In genomic region chr2:222931659-222932058, GRCh38 we compare ENCODE assay signal across 15 cellular contexts.
"Had no signal": no experiment of that assay in that cellular context is flagged by ENCODE, and none has a peak within 500 bp of the region (broad histone marks: within the 10 kb centered on the region; RNA-seq: fewer than 3 reads in every experiment).

No MANE protein-coding gene starts in this region.

- H3K27ac ChIP-seq: heart left ventricle, pancreas, prostate gland, thoracic aorta had no signal

- H3K27ac Mint-ChIP-seq: stimulated activated naive B cell treated with anti-CD40 and anti-IgM and Interleukin-4, amounts not matched to agents 10 μg/mL and 1 μg/mL and 100 μg/mL, for 72 hours had no signal

- H3K4me3 Mint-ChIP-seq: naive thymus-derived CD4-positive, alpha-beta T cell; stimulated activated naive B cell treated with anti-CD40 and anti-IgM and Interleukin-4, amounts not matched to agents 10 μg/mL and 1 μg/mL and 100 μg/mL, for 72 hours; stimulated activated naive CD8-positive, alpha-beta T cell treated with anti-CD3 and anti-CD28 coated beads, Interleukin-15, amount 100 ng/mL, for 72 hours had no signal

- DNase-seq: foreskin melanocyte; heart left ventricle; hippocampal formation; mesendoderm; naive thymus-derived CD4-positive, alpha-beta T cell; pancreas; retina; stimulated activated CD4-positive, alpha-beta T cell treated with anti-CD3 and anti-CD28 coated beads, Interleukin-2, amount 100 ng/mL, for 24 hours; stimulated activated CD4-positive, alpha-beta T cell treated with anti-CD3 and anti-CD28 coated beads, Interleukin-4, amount 100 ng/mL, for 4 hours; stimulated activated naive B cell treated with anti-CD40 and anti-IgM and Interleukin-4, amounts not matched to agents 10 μg/mL and 1 μg/mL and 100 μg/mL, for 72 hours; stimulated activated naive CD8-positive, alpha-beta T cell treated with anti-CD3 and anti-CD28 coated beads, Interleukin-15, amount 100 ng/mL, for 72 hours; trophoblast cell had no signal

- H3K4me3 ChIP-seq: heart left ventricle, pancreas, prostate gland, thoracic aorta had no signal

- H3K9me3 ChIP-seq: pancreas, prostate gland, thoracic aorta had no signal

- H3K4me1 Mint-ChIP-seq: naive thymus-derived CD4-positive, alpha-beta T cell; stimulated activated naive B cell treated with anti-CD40 and anti-IgM and Interleukin-4, amounts not matched to agents 10 μg/mL and 1 μg/mL and 100 μg/mL, for 72 hours; stimulated activated naive CD8-positive, alpha-beta T cell treated with anti-CD3 and anti-CD28 coated beads, Interleukin-15, amount 100 ng/mL, for 72 hours had no signal

- ATAC-seq: pancreas; sciatic nerve; stimulated activated naive B cell treated with anti-CD40 and anti-IgM and Interleukin-4, amounts not matched to agents 10 μg/mL and 1 μg/mL and 100 μg/mL, for 72 hours; stimulated activated naive CD8-positive, alpha-beta T cell treated with anti-CD3 and anti-CD28 coated beads, Interleukin-15, amount 100 ng/mL, for 72 hours had no signal

- H3K4me1 ChIP-seq: heart left ventricle, pancreas, prostate gland had no signal

- H3K27me3 Mint-ChIP-seq: naive thymus-derived CD4-positive, alpha-beta T cell; stimulated activated naive B cell treated with anti-CD40 and anti-IgM and Interleukin-4, amounts not matched to agents 10 μg/mL and 1 μg/mL and 100 μg/mL, for 72 hours; stimulated activated naive CD8-positive, alpha-beta T cell treated with anti-CD3 and anti-CD28 coated beads, Interleukin-15, amount 100 ng/mL, for 72 hours had no signal

- H3K27me3 ChIP-seq: heart left ventricle, pancreas had no signal
